Comparison of ENCODE assay signal across 8 cellular contexts in the genomic region with DNA sequence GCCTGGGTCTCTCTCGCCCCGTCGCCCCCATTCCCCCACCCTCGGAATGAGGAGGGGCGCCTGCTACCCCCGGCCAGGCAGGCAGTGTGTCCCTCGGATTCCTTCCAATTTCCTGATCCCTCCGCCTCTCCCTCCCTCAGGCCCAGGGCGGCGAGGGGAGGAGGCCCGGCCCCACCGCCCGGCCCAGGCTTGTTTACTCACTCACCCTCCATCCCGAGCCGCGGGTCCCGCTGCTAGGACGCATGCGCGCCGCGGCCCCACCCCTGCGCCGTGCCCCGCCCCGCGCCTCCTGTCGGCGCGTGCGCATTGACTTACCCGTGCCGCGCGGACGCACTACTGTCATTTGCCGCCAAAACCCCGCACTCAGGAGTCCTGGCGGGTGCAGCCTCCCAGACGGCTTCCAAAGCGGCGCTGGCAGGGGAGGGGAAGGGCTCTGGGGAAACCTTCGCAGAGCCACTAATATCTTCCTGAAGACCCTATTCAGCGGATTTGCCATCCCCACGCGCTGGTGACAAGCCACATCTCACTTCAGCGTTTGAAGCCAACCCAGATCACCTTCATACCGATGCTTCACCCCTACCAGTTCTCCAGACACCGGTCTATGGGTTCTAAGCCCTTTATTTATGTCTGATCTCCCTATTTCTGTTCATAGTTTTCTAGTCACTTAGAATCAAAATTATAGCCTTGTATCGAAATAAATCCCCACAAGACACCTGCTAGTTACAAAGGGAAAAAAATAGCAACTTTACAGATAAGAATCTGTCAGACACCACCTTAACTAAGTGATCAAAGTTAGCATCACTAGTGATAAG. TPM values are rescaled to one million over a fixed set of nuclear protein-coding genes. Genes with fewer than 3 reads are reported as not detected.
DNase-seq lines count a peak whose midpoint lies in the region; ATAC-seq and TF ChIP-seq lines count a peak whose summit lies in the region.

TSS of gene EZH1 (minus strand) at position 235 of the 812 bp plus-strand sequence. CDS start 16,099 bp downstream, outside the sequence.

- ATAC-seq in GM21390 (IDR thresholded peaks at IDR 0.05; ENCODE audit: unreplicated experiment) = peak; percentile 69

- H3K4me1 Mint-ChIP-seq in Caco-2 (ENCODE audit: low read depth, unreplicated experiment) = peaks cover 39% of the 10 kb centered on the region

- DNase-seq in Caco-2 (peak; percentile 93 to 97), HuH-7.5 (ENCODE audit: low spot score) (peak; percentile 97), OCI-M1 (lab: John Stamatoyannopoulos, UW) (peak; percentile 95), activated T-cell treated with anti-CD3 and anti-CD28 coated beads for 24 hours (ENCODE audit: low read depth) (peak; percentile 92), epidermal melanocyte (ENCODE audit: insufficient read length, low spot score) (peak; percentile 99), middle frontal gyrus (ENCODE audit: extremely low spot score, low spot score) (peak; percentile 91)
- DNase-seq in stimulated activated CD8-positive, alpha-beta memory T cell treated with anti-CD3 and anti-CD28 coated beads, Interleukin-2, amount 100 ng/mL, for 1 hour (ENCODE audit: low read depth in 2 of 2) = peak; percentile 84 to 87

- H3K27me3 Mint-ChIP-seq in Caco-2 (ENCODE audit: insufficient read depth, unreplicated experiment) = peaks cover 3% of the 10 kb centered on the region

- H3K27ac Mint-ChIP-seq in Caco-2 (ENCODE audit: unreplicated experiment) = peak within 1 kb of the TSS; percentile 64

- BruUV-seq in Caco-2 (replicated peaks; lab: Mats Ljungman, UMichigan) = TSS peak; percentile 93

- CTCF ChIA-PET in Caco-2 (lab: Charles Lee) = interaction anchor here (0.7 kb wide), 1 partner anchor 19 kb away, joined by 3 read pairs; no protein-coding TSS in a partner anchor

- peaks cover 13% of the 10 kb centered on the region for H3K36me3 Mint-ChIP-seq in Caco-2 (ENCODE audit: insufficient read depth, unreplicated experiment)

- peaks cover 23% of the 10 kb centered on the region for H3K4me1 ChIP-seq in Caco-2

- POLR2A ChIA-PET in Caco-2 (lab: Charles Lee) = interaction anchor here (1.6 kb wide), 1 partner anchor 136 kb away, joined by 6 read pairs; the partner anchor contains the start of genes RETREG3 and TUBG1

- no peak for TF ChIP-seq CTCF in Caco-2 (IDR thresholded peaks at IDR 0.05; ENCODE audit: insufficient read depth in 1 of 2, low read depth in 1 of 2, low read length in 1 of 2, severe bottlenecking in 1 of 2, unreplicated experiment in 1 of 2)

- no peaks in the 10 kb centered on the region for H3K27me3 ChIP-seq in Caco-2 (replicated peaks; ENCODE audit: control insufficient read depth, insufficient read depth, low read length)

- intact Hi-C loops in Caco-2 (cut with micrococcal nuclease; ENCODE audit: unreplicated experiment) = loop anchor here (1.0 kb wide), 1 partner anchor 18 kb away; no protein-coding TSS in a partner anchor

- peak within 1 kb of the TSS; percentile 92 for H3K4me3 Mint-ChIP-seq in Caco-2 (ENCODE audit: unreplicated experiment)

- no peaks in the 10 kb centered on the region for H3K36me3 ChIP-seq in Caco-2 (ENCODE audit: control insufficient read depth, insufficient read depth, low read length)

- H3K4me3 ChIP-seq in Caco-2 (ENCODE audit: low read depth, low read length) = peak within 1 kb of the TSS; percentile 63

- H3K9me3 Mint-ChIP-seq in Caco-2 (ENCODE audit: unreplicated experiment) = no peaks in the 10 kb centered on the region

- H3K9me3 ChIP-seq in Caco-2 = no peaks in the 10 kb centered on the region

RNA-seq across cellular contexts. Expression of gene EZH1, which starts in this region (rescaled TPM):
- 16.9 and 18.0 TPM in 2 replicates for total RNA-seq in Caco-2 (2022)

Comparison
In these comparisons a context has a peak if more than half of its experiments do, and no peak if none do; other contexts are left out.
1. Peak in every context shown above with its lines: DNase-seq, ATAC-seq and H3K4me3 ChIP-seq.